Comparison of ENCODE assay signal across 16 cellular contexts in the genomic region with DNA sequence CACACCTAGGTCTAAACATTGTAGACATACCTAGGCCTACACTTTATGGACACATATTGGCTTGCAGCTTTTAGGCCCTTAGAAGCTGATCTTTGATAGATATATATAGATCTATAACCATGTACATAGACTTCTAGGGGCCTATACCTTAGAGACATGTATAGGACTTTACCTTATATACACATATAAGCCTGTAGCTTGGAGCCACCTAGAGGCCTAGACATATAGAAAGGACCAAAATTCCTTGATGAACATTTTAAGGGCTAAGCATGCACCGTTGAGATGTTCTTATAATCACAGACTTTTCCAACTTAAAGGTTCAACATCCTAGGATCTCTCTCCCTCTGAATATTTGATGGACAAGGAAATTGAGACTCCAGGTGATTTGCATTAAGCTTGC.
DNase-seq lines count a peak whose midpoint lies in the region; ATAC-seq and TF ChIP-seq lines count a peak whose summit lies in the region.
"Had no signal": no experiment of that assay in that cellular context is flagged by ENCODE, and none has a peak within 500 bp of the region (broad histone marks: within the 10 kb centered on the region; RNA-seq: fewer than 3 reads in every experiment).

No MANE protein-coding gene starts in this region.

- H3K4me1 ChIP-seq in OCI-LY1 (ENCODE audit: insufficient read depth, low read length, severe bottlenecking): no peaks in the 10 kb centered on the region
- H3K4me1 ChIP-seq in endodermal cell (ENCODE audit: control insufficient read depth, insufficient read depth, low read length): peaks cover 2% of the 10 kb centered on the region
- H3K4me1 ChIP-seq: stomach had no signal

- no peaks in the 10 kb centered on the region for H4K20me1 ChIP-seq in OCI-LY1 (ENCODE audit: insufficient read depth, low read length)

- DNase-seq in AG04449 (ENCODE audit: low read depth, low spot score) (no peak), endodermal cell (no peak), occipital lobe (lab: John Stamatoyannopoulos, UW) (no peak)
- DNase-seq in stimulated activated CD4-positive, alpha-beta T cell treated with anti-CD3 and anti-CD28 coated beads, Interleukin-15, amount 100 ng/mL, for 24 hours: no peak
- no peak for DNase-seq in stimulated activated naive CD4-positive, alpha-beta T cell (lab: John Stamatoyannopoulos, UW)
- DNase-seq in activated effector memory CD4-positive, alpha-beta T cell treated with Interleukin-2 at 50 U/mL for 16 hours: no peak
- DNase-seq: activated CD4-positive, alpha-beta memory T cell treated with anti-CD3 and anti-CD28 coated beads, Interleukin-2, amount 10 ng/mL, durations not matched to agents 7 days and 5 days; activated naive CD8-positive, alpha-beta T cell treated with anti-CD3 and anti-CD28 coated beads, Interleukin-2, amount 50 U/mL, for 24 hours; CD8-positive, alpha-beta memory T cell; NCI-H1436; stimulated activated CD4-positive, alpha-beta T cell treated with anti-CD3 and anti-CD28 coated beads, Interleukin-2, amount 100 ng/mL, for 24 hours; stomach had no signal

- H3K9me3 ChIP-seq in OCI-LY1 (ENCODE audit: low read length) (no peaks in the 10 kb centered on the region), endodermal cell (ENCODE audit: control insufficient read depth, low read length) (peaks cover 7% of the 10 kb centered on the region)
- H3K9me3 ChIP-seq: stomach had no signal

- ATAC-seq in GM21786 (IDR thresholded peaks at IDR 0.05; ENCODE audit: unreplicated experiment): peak; percentile 45
- ATAC-seq: activated naive CD8-positive, alpha-beta T cell treated with anti-CD3 and anti-CD28 coated beads, Interleukin-2, amount 50 U/mL, for 24 hours; natural killer cell treated with Interleukin-12 subunit alpha and Interleukin-12 subunit beta and Interleukin-15 and Interleukin-18, amount 100 ng/mL, for 72 hours had no signal

- H3K4me1 Mint-ChIP-seq in endodermal cell: peaks cover 4% of the 10 kb centered on the region
- H3K4me1 Mint-ChIP-seq: activated CD4-positive, alpha-beta memory T cell treated with anti-CD3 and anti-CD28 coated beads, Interleukin-2, amount 10 ng/mL, durations not matched to agents 7 days and 5 days; activated naive CD8-positive, alpha-beta T cell treated with anti-CD3 and anti-CD28 coated beads, Interleukin-2, amount 50 U/mL, for 24 hours; CD8-positive, alpha-beta memory T cell had no signal

- no peaks in the 10 kb centered on the region for H3K27me3 Mint-ChIP-seq in endodermal cell (ENCODE audit: insufficient read depth)
- H3K27me3 Mint-ChIP-seq: activated CD4-positive, alpha-beta memory T cell treated with anti-CD3 and anti-CD28 coated beads, Interleukin-2, amount 10 ng/mL, durations not matched to agents 7 days and 5 days; activated naive CD8-positive, alpha-beta T cell treated with anti-CD3 and anti-CD28 coated beads, Interleukin-2, amount 50 U/mL, for 24 hours; CD8-positive, alpha-beta memory T cell; natural killer cell treated with Interleukin-12 subunit alpha and Interleukin-12 subunit beta and Interleukin-15 and Interleukin-18, amount 100 ng/mL, for 72 hours had no signal

- H3K4me3 ChIP-seq in AG04449 (ENCODE audit: low read depth, low read length): no peak overlapping the region
- no peak overlapping the region for H3K4me3 ChIP-seq in OCI-LY1 (ENCODE audit: low read depth, low read length, poor library complexity, severe bottlenecking)
- no peak overlapping the region for H3K4me3 ChIP-seq in endodermal cell (ENCODE audit: low read length)
- H3K4me3 ChIP-seq: SJCRH30, stomach had no signal

- H3K27me3 ChIP-seq in OCI-LY1 (ENCODE audit: insufficient read depth, low read length) (no peaks in the 10 kb centered on the region), endodermal cell (ENCODE audit: control insufficient read depth, insufficient read depth, low read length, poor library complexity, severe bottlenecking) (no peaks in the 10 kb centered on the region)
- H3K27me3 ChIP-seq: SJCRH30, stomach had no signal

- no peak overlapping the region for H3K27ac Mint-ChIP-seq in endodermal cell
- H3K27ac Mint-ChIP-seq: activated CD4-positive, alpha-beta memory T cell treated with anti-CD3 and anti-CD28 coated beads, Interleukin-2, amount 10 ng/mL, durations not matched to agents 7 days and 5 days; activated naive CD8-positive, alpha-beta T cell treated with anti-CD3 and anti-CD28 coated beads, Interleukin-2, amount 50 U/mL, for 24 hours; CD8-positive, alpha-beta memory T cell; natural killer cell treated with Interleukin-12 subunit alpha and Interleukin-12 subunit beta and Interleukin-15 and Interleukin-18, amount 100 ng/mL, for 72 hours had no signal

- no peak overlapping the region for H3K4me2 ChIP-seq in OCI-LY1 (ENCODE audit: low read length)

- H3F3A ChIP-seq in OCI-LY1 (ENCODE audit: insufficient read depth, low read length): no peaks in the 10 kb centered on the region

- H3K4me3 Mint-ChIP-seq in endodermal cell: no peak overlapping the region
- H3K4me3 Mint-ChIP-seq: activated CD4-positive, alpha-beta memory T cell treated with anti-CD3 and anti-CD28 coated beads, Interleukin-2, amount 10 ng/mL, durations not matched to agents 7 days and 5 days; activated naive CD8-positive, alpha-beta T cell treated with anti-CD3 and anti-CD28 coated beads, Interleukin-2, amount 50 U/mL, for 24 hours; CD8-positive, alpha-beta memory T cell; natural killer cell treated with Interleukin-12 subunit alpha and Interleukin-12 subunit beta and Interleukin-15 and Interleukin-18, amount 100 ng/mL, for 72 hours had no signal

- H3K36me3 Mint-ChIP-seq in endodermal cell (ENCODE audit: low read depth): no peaks in the 10 kb centered on the region
- H3K36me3 Mint-ChIP-seq: CD8-positive, alpha-beta memory T cell; natural killer cell treated with Interleukin-12 subunit alpha and Interleukin-12 subunit beta and Interleukin-15 and Interleukin-18, amount 100 ng/mL, for 72 hours had no signal

- no peak overlapping the region for H2AFZ ChIP-seq in OCI-LY1 (ENCODE audit: low read length)

- no peaks in the 10 kb centered on the region for H3K9me2 ChIP-seq in OCI-LY1 (ENCODE audit: low read depth, low read length)

- H3K9ac ChIP-seq in OCI-LY1 (ENCODE audit: low read length) (no peak overlapping the region), endodermal cell (ENCODE audit: extremely low read depth, low read length, poor library complexity, severe bottlenecking) (no peak overlapping the region)

- CTCF ChIA-PET in AG04449 (lab: Yijun Ruan, JAX): interaction anchor here (0.9 to 2.8 kb wide), 3 partner anchors 10 to 464 kb away, joined by 3 to 22 read pairs (median 4); no protein-coding TSS in a partner anchor

- POLR2A ChIA-PET in AG04449 (lab: Yijun Ruan, JAX): no interaction called here

- H3K79me2 ChIP-seq in OCI-LY1 (ENCODE audit: insufficient read depth, low read length): no peaks in the 10 kb centered on the region

- 93 to 100% methylated on average over 1 of the region's 1 CpG for WGBS in endodermal cell (ENCODE audit: insufficient coverage in 1 of 2, insufficient read length in 1 of 2), 2 experiments

- TF ChIP-seq CTCF in AG04449 (IDR thresholded peaks at IDR 0.05; ENCODE audit: insufficient read depth, low read length, missing control alignments) (peak; percentile 9), OCI-LY1 (IDR thresholded peaks at IDR 0.05; ENCODE audit: low read length) (peak; percentile 29; the same call in 1 of the 2 replicates), endodermal cell (conservative IDR thresholded peaks at IDR 0.05) (peak; percentile 68)

- no peaks in the 10 kb centered on the region for H3K36me3 ChIP-seq in OCI-LY1 (ENCODE audit: insufficient read depth, low read length)
- H3K36me3 ChIP-seq in endodermal cell (ENCODE audit: control insufficient read depth, insufficient read depth, low read length): no peaks in the 10 kb centered on the region
- H3K36me3 ChIP-seq: SJCRH30, stomach had no signal

- H3K9me3 Mint-ChIP-seq in endodermal cell: no peaks in the 10 kb centered on the region
- H3K9me3 Mint-ChIP-seq: activated naive CD8-positive, alpha-beta T cell treated with anti-CD3 and anti-CD28 coated beads, Interleukin-2, amount 50 U/mL, for 24 hours had no signal

- H3K27ac ChIP-seq in OCI-LY1 (ENCODE audit: low read depth, low read length, poor library complexity, severe bottlenecking) (no peak overlapping the region), endodermal cell (ENCODE audit: low read depth, low read length) (no peak overlapping the region)
- H3K27ac ChIP-seq: SJCRH30, stomach had no signal

Comparison
In these comparisons a context has a peak if more than half of its experiments do, and no peak if none do; other contexts are left out.
1. CTCF ChIP-seq: peak in every context shown above with its lines; median percentile 68 in endodermal cell; 29 in OCI-LY1; 9 in AG04449.